In the genomic region with DNA sequence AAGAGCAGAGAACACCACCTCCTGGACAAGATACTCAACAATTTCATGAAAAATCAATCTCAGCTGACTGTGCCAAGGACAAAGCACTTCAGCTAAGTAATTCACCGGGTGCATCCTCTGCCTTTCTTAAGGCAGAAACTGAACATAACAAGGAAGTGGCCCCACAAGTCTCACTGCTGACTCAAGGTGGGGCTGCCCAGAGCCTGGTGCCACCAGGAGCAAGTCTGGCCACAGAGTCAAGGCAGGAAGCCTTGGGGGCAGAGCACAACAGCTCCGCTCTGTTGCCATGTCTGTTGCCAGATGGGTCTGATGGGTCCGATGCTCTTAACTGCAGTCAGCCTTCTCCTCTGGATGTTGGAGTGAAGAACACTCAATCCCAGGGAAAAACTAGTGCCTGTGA, we compare ENCODE assay signal across 8 cellular contexts.
DNase-seq lines count a peak whose midpoint lies in the region; ATAC-seq, FAIRE-seq and TF ChIP-seq lines count a peak whose summit lies in the region.

No MANE protein-coding gene starts in this region.

- WGBS in pancreas, 2 donors: 20 to 25% methylated on average over 3 of the region's 3 CpGs

- TF ChIP-seq CTCF in pancreas (IDR thresholded peaks at IDR 0.05): no peak

- no peaks in the 10 kb centered on the region for H4K20me1 ChIP-seq in BLaER1

- H3K27me3 ChIP-seq in BLaER1: no peaks in the 10 kb centered on the region
- no peaks in the 10 kb centered on the region for H3K27me3 ChIP-seq in pancreas

- H3K9ac ChIP-seq in BLaER1: no peak overlapping the region

- H3K36me3 ChIP-seq in BLaER1: peaks cover 36% of the 10 kb centered on the region
- no peaks in the 10 kb centered on the region for H3K36me3 ChIP-seq in pancreas

- no peaks in the 10 kb centered on the region for H3K9me3 ChIP-seq in BLaER1
- no peaks in the 10 kb centered on the region for H3K9me3 ChIP-seq in pancreas

- H3K4me3 ChIP-seq in BLaER1 (0 out of 2 replicates have a peak overlapping the region, but pooled peaks have one; percentile 20), pancreas (peak overlapping the region; percentile 26 to 57 (median 45))

- H3K27ac ChIP-seq in BLaER1 (peak overlapping the region; percentile 75), pancreas (peak overlapping the region; percentile 85 to 91 (median 90))

- H3K4me1 ChIP-seq in BLaER1 (peaks cover 75% of the 10 kb centered on the region), pancreas (peaks cover 6 to 62% (median 34%) of the 10 kb centered on the region in 3 donors)

- peak overlapping the region; percentile 84 for H3K4me2 ChIP-seq in BLaER1

- FAIRE-seq in pancreas (lab: Jason Lieb, UNC): no peak

- ATAC-seq in pancreas: peak; percentile 14 to 42 (median 26)
- no peak for ATAC-seq in GM18870 (IDR thresholded peaks at IDR 0.05; ENCODE audit: unreplicated experiment)

- intact Hi-C loops in pancreas (cut with DNase I): no loop called here

- DNase-seq in RPMI7951 (ENCODE audit: low read depth) (peak; percentile 9), pancreas (peak in 5 of 6 donors; percentile 43 to 68 (median 56)), HuH-7.5 (ENCODE audit: low spot score) (no peak), LoVo (ENCODE audit: low spot score) (no peak), middle frontal gyrus (ENCODE audit: extremely low spot score, low spot score) (no peak)
- peak; percentile 44 for DNase-seq in central memory CD4-positive, alpha-beta T cell

Comparison
In these comparisons a context has a peak if more than half of its experiments do, and no peak if none do; other contexts are left out.
1. DNase-seq: peak in RPMI7951 (single experiment), central memory CD4-positive, alpha-beta T cell (single experiment) and pancreas (5 of 6); none in HuH-7.5 (single experiment), LoVo (single experiment) and middle frontal gyrus (single experiment).